30 cellular contexts compared by ENCODE assay signal in genomic region chr2:70671059-70671685, GRCh38.
DNase-seq lines count a peak whose midpoint lies in the region; ATAC-seq and TF ChIP-seq lines count a peak whose summit lies in the region.
"Had no signal": no experiment of that assay in that cellular context is flagged by ENCODE, and none has a peak within 500 bp of the region (broad histone marks: within the 10 kb centered on the region; RNA-seq: fewer than 3 reads in every experiment).

No MANE protein-coding gene starts in this region.

- no CpG with 5 or more reads among the region's 7 CpGs for WGBS in mesendoderm (ENCODE audit: extremely low coverage, insufficient coverage, low lambda C conversion rate)

- H3K27me3 ChIP-seq in RWPE2 (ENCODE audit: insufficient read depth, poor library complexity, severe bottlenecking) (no peaks in the 10 kb centered on the region), mesendoderm (ENCODE audit: insufficient read depth, low read length, poor library complexity) (no peaks in the 10 kb centered on the region)
- H3K27me3 ChIP-seq: BLaER1 treated with 17β-estradiol and CSF1 and Interleukin-3, amounts not matched to agents 10 nM and 100 nM; tibial artery had no signal

- no peak overlapping the region for H4K5ac ChIP-seq in mesendoderm (ENCODE audit: low read length)

- H3K4me2 ChIP-seq in mesendoderm (ENCODE audit: low read length), result no peak overlapping the region
- H3K4me2 ChIP-seq: BLaER1 treated with 17β-estradiol and CSF1 and Interleukin-3, amounts not matched to agents 10 nM and 100 nM had no signal

- no peak overlapping the region for H2BK120ac ChIP-seq in mesendoderm (ENCODE audit: low read depth, low read length)

- H3K56ac ChIP-seq in mesendoderm (ENCODE audit: low read length), result no peak overlapping the region

- intact Hi-C loops in activated CD4-positive, alpha-beta T cell treated with anti-CD3 and anti-CD28 coated beads, Interleukin-2, amount 10 ng/mL, durations not matched to agents 24 days and 14 days (cut with micrococcal nuclease), result no loop called here

- no peaks in the 10 kb centered on the region for H3K79me1 ChIP-seq in mesendoderm (ENCODE audit: low read length)

- H3K79me2 ChIP-seq in mesendoderm (ENCODE audit: control insufficient read depth, insufficient read depth, low read length), result no peaks in the 10 kb centered on the region

- H3K4me1 Mint-ChIP-seq in T-helper 2 cell treated with Interferon-gamma antibody and Interleukin-4, amounts not matched to agents 5 μg/mL and 100 μg/mL, for 36 hours (ENCODE audit: low read depth), result peaks cover 2% of the 10 kb centered on the region
- no peaks in the 10 kb centered on the region for H3K4me1 Mint-ChIP-seq in activated CD4-positive, alpha-beta T cell treated with anti-CD3 and anti-CD28 coated beads, Interleukin-2, amount 10 ng/mL, durations not matched to agents 24 days and 14 days
- H3K4me1 Mint-ChIP-seq: activated CD4-positive, alpha-beta memory T cell treated with anti-CD3 and anti-CD28 coated beads, Interleukin-2, amount 10 ng/mL, durations not matched to agents 7 days and 5 days; central memory CD8-positive, alpha-beta T cell had no signal

- H3K18ac ChIP-seq in mesendoderm (ENCODE audit: low read length), result no peak overlapping the region

- no peak overlapping the region for H4K8ac ChIP-seq in mesendoderm (ENCODE audit: low read depth, low read length)

- H2BK15ac ChIP-seq in mesendoderm (replicated peaks; ENCODE audit: low read depth), result no peak overlapping the region

- H3K36me3 Mint-ChIP-seq in T-helper 2 cell treated with Interferon-gamma antibody and Interleukin-4, amounts not matched to agents 5 μg/mL and 100 μg/mL, for 36 hours (ENCODE audit: low read depth), result no peaks in the 10 kb centered on the region
- H3K36me3 Mint-ChIP-seq in activated CD4-positive, alpha-beta T cell treated with anti-CD3 and anti-CD28 coated beads, Interleukin-2, amount 10 ng/mL, durations not matched to agents 24 days and 14 days (ENCODE audit: low read depth), result no peaks in the 10 kb centered on the region
- H3K36me3 Mint-ChIP-seq: T-cell had no signal

- no peaks in the 10 kb centered on the region for H3K9me3 ChIP-seq in RWPE2 (ENCODE audit: severe bottlenecking)
- H3K9me3 ChIP-seq: BLaER1 treated with 17β-estradiol and CSF1 and Interleukin-3, amounts not matched to agents 10 nM and 100 nM; tibial artery had no signal

- H3K23ac ChIP-seq in mesendoderm (ENCODE audit: low read length), result no peak overlapping the region

- in situ Hi-C loops in ACHN (cut with HindIII; ENCODE audit: low pct_ligation_motif_present, low pct_unique_long_range_greater_than_20kb, low sequenced_read_pairs), result no loop called here

- H3K9me3 Mint-ChIP-seq in T-helper 2 cell treated with Interferon-gamma antibody and Interleukin-4, amounts not matched to agents 5 μg/mL and 100 μg/mL, for 36 hours, result no peaks in the 10 kb centered on the region
- no peaks in the 10 kb centered on the region for H3K9me3 Mint-ChIP-seq in activated CD4-positive, alpha-beta T cell treated with anti-CD3 and anti-CD28 coated beads, Interleukin-2, amount 10 ng/mL, durations not matched to agents 24 days and 14 days
- H3K9me3 Mint-ChIP-seq: activated CD4-positive, alpha-beta memory T cell treated with anti-CD3 and anti-CD28 coated beads, Interleukin-2, amount 10 ng/mL, durations not matched to agents 7 days and 5 days; central memory CD8-positive, alpha-beta T cell; naive thymus-derived CD8-positive, alpha-beta T cell; T-cell had no signal

- H3K4me3 Mint-ChIP-seq in T-helper 2 cell treated with Interferon-gamma antibody and Interleukin-4, amounts not matched to agents 5 μg/mL and 100 μg/mL, for 36 hours, result no peak overlapping the region
- no peak overlapping the region for H3K4me3 Mint-ChIP-seq in activated CD4-positive, alpha-beta T cell treated with anti-CD3 and anti-CD28 coated beads, Interleukin-2, amount 10 ng/mL, durations not matched to agents 24 days and 14 days
- H3K4me3 Mint-ChIP-seq: activated CD4-positive, alpha-beta memory T cell treated with anti-CD3 and anti-CD28 coated beads, Interleukin-2, amount 10 ng/mL, durations not matched to agents 7 days and 5 days; activated naive CD8-positive, alpha-beta T cell; central memory CD8-positive, alpha-beta T cell; naive thymus-derived CD8-positive, alpha-beta T cell; T-cell had no signal

- H3K27ac ChIP-seq in RWPE2 (ENCODE audit: poor library complexity, severe bottlenecking), result no peak overlapping the region
- H3K27ac ChIP-seq in mesendoderm (ENCODE audit: low read depth, low read length), result no peak overlapping the region
- H3K27ac ChIP-seq: BLaER1 treated with 17β-estradiol and CSF1 and Interleukin-3, amounts not matched to agents 10 nM and 100 nM; tibial artery had no signal

- H3K4me1 ChIP-seq in RWPE2 (ENCODE audit: insufficient read depth, poor library complexity, severe bottlenecking) (no peaks in the 10 kb centered on the region), mesendoderm (ENCODE audit: control insufficient read depth, low read depth, low read length) (no peaks in the 10 kb centered on the region)
- H3K4me1 ChIP-seq: BLaER1 treated with 17β-estradiol and CSF1 and Interleukin-3, amounts not matched to agents 10 nM and 100 nM; tibial artery had no signal

- H3K27ac Mint-ChIP-seq in T-helper 2 cell treated with Interferon-gamma antibody and Interleukin-4, amounts not matched to agents 5 μg/mL and 100 μg/mL, for 36 hours, result no peak overlapping the region
- H3K27ac Mint-ChIP-seq in activated CD4-positive, alpha-beta T cell treated with anti-CD3 and anti-CD28 coated beads, Interleukin-2, amount 10 ng/mL, durations not matched to agents 24 days and 14 days, result no peak overlapping the region
- H3K27ac Mint-ChIP-seq: activated CD4-positive, alpha-beta memory T cell treated with anti-CD3 and anti-CD28 coated beads, Interleukin-2, amount 10 ng/mL, durations not matched to agents 7 days and 5 days; activated naive CD8-positive, alpha-beta T cell; T-cell had no signal

- TF ChIP-seq CTCF in RWPE2 (IDR thresholded peaks at IDR 0.05; ENCODE audit: poor library complexity, severe bottlenecking), result no peak

- H3K27me3 Mint-ChIP-seq in T-helper 2 cell treated with Interferon-gamma antibody and Interleukin-4, amounts not matched to agents 5 μg/mL and 100 μg/mL, for 36 hours (ENCODE audit: low read depth), result no peaks in the 10 kb centered on the region
- no peaks in the 10 kb centered on the region for H3K27me3 Mint-ChIP-seq in activated CD4-positive, alpha-beta T cell treated with anti-CD3 and anti-CD28 coated beads, Interleukin-2, amount 10 ng/mL, durations not matched to agents 24 days and 14 days
- H3K27me3 Mint-ChIP-seq: activated CD4-positive, alpha-beta memory T cell treated with anti-CD3 and anti-CD28 coated beads, Interleukin-2, amount 10 ng/mL, durations not matched to agents 7 days and 5 days; activated naive CD8-positive, alpha-beta T cell; naive thymus-derived CD8-positive, alpha-beta T cell; T-cell had no signal

- no peak overlapping the region for H2BK5ac ChIP-seq in mesendoderm (ENCODE audit: low read length)

- ATAC-seq in RWPE2 (ENCODE audit: low read depth) (0 out of 3 replicates have a peak, but pooled peaks have one; percentile 12), HG02870 (IDR thresholded peaks at IDR 0.05; ENCODE audit: unreplicated experiment) (no peak)
- ATAC-seq: left ventricle myocardium superior; naive thymus-derived CD8-positive, alpha-beta T cell; T-cell had no signal

- H2AK5ac ChIP-seq in mesendoderm (ENCODE audit: low read length), result no peak overlapping the region

- H3K9ac ChIP-seq in mesendoderm (ENCODE audit: low read length), result no peak overlapping the region
- H3K9ac ChIP-seq: BLaER1 treated with 17β-estradiol and CSF1 and Interleukin-3, amounts not matched to agents 10 nM and 100 nM had no signal

- H3K4ac ChIP-seq in mesendoderm (ENCODE audit: low read depth, low read length), result no peak overlapping the region

- DNase-seq in ACHN (peak; percentile 13), GM04504 (ENCODE audit: low read depth) (peak; percentile 13), RWPE2 (ENCODE audit: low spot score) (no peak), mesendoderm (peak; percentile 10)
- no peak for DNase-seq in T-helper 2 cell treated with Interferon-gamma antibody and Interleukin-4, amounts not matched to agents 5 μg/mL and 100 μg/mL, for 36 hours (ENCODE audit: low spot score)
- no peak for DNase-seq in activated CD4-positive, alpha-beta T cell treated with anti-CD3 and anti-CD28 coated beads, Interleukin-2, amount 10 ng/mL, durations not matched to agents 24 days and 14 days
- DNase-seq in activated effector memory CD4-positive, alpha-beta T cell treated with Interleukin-2 at 50 U/mL for 16 hours, result no peak
- DNase-seq: activated CD4-positive, alpha-beta memory T cell treated with anti-CD3 and anti-CD28 coated beads, Interleukin-2, amount 10 ng/mL, durations not matched to agents 7 days and 5 days; activated T-cell treated with anti-CD3 and anti-CD28 coated beads for 4 hours; anterior cingulate cortex; COR-L47; DMS53; GF-D8; KG1; left ventricle myocardium superior; MM.1S; NCI-H1417; NCI-H2081 treated with DMSO at 0.1 percent for 48 hours; NCI-H226; nucleus accumbens; RPMI8226; small intestine; stimulated activated CD4-positive, alpha-beta T cell treated with anti-CD3 and anti-CD28 coated beads, Interleukin-1b, Interleukin-23, amount 100 ng/mL, for 48 hours; T-cell; tibial artery had no signal

- no peak overlapping the region for H3K4me3 ChIP-seq in RWPE2 (ENCODE audit: severe bottlenecking)
- no peak overlapping the region for H3K4me3 ChIP-seq in mesendoderm (ENCODE audit: low read length)
- H3K4me3 ChIP-seq: BLaER1 treated with 17β-estradiol and CSF1 and Interleukin-3, amounts not matched to agents 10 nM and 100 nM; tibial artery had no signal

- H3K36me3 ChIP-seq in RWPE2 (ENCODE audit: low read depth), result no peaks in the 10 kb centered on the region
- H3K36me3 ChIP-seq in mesendoderm (ENCODE audit: control insufficient read depth, insufficient read depth, low read length), result peaks cover 1% of the 10 kb centered on the region
- H3K36me3 ChIP-seq: tibial artery had no signal

Comparison
In these comparisons a context has a peak if more than half of its experiments do, and no peak if none do; other contexts are left out.
1. DNase-seq: peak in ACHN (single experiment), GM04504 (single experiment) and mesendoderm (single experiment); none in RWPE2 (single experiment), T-helper 2 cell treated with Interferon-gamma antibody and Interleukin-4, amounts not matched to agents 5 μg/mL and 100 μg/mL, for 36 hours (single experiment), activated CD4-positive, alpha-beta T cell treated with anti-CD3 and anti-CD28 coated beads, Interleukin-2, amount 10 ng/mL, durations not matched to agents 24 days and 14 days (single experiment) and activated effector memory CD4-positive, alpha-beta T cell treated with Interleukin-2 at 50 U/mL for 16 hours (single experiment).